In the genomic region with DNA sequence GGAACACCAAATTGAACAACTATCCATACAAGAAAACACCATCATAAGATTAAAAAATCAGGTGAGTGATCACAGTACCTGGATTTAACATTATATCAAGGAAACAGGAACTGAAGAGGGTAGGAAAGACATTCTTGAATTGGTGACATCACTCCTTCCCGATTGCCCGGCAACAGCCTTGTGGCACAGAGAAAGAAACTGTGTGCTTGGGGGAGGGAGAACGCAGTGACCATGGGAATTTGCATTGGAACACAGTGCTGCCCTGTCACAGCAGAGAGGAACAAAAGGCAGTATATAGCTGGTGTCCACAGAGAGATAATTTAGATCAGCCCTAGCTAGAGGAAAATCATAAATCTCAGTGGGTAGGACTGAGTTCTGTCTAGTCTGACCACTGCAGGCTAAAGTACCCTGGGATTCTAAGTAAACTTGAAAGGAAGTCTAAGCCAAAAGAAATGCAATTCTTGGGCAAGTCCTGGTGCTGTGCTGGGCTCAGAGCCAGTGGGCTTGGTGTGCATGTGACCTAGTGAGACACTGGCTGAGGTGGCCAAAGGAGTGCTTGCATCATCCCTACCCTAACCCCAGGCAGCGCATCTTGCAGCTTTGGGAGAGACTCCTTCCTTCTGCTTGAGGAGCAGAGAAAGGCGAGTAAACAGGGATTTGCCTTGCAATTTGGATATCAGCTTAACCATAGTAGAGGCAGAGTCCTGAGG, we compare ENCODE assay signal across 20 cellular contexts.
DNase-seq lines count a peak whose midpoint lies in the region; ATAC-seq and TF ChIP-seq lines count a peak whose summit lies in the region.
"Had no signal": no experiment of that assay in that cellular context is flagged by ENCODE, and none has a peak within 500 bp of the region (broad histone marks: within the 10 kb centered on the region; RNA-seq: fewer than 3 reads in every experiment).

No MANE protein-coding gene starts in this region.

- ATAC-seq in GM19328 (IDR thresholded peaks at IDR 0.05; ENCODE audit: unreplicated experiment) (no peak), heart left ventricle (no peak)
- ATAC-seq: body of pancreas, gastroesophageal sphincter had no signal

- no peaks in the 10 kb centered on the region for H3K79me2 ChIP-seq in GM23248 (ENCODE audit: insufficient read depth)

- H3K36me3 ChIP-seq in GM23248 (ENCODE audit: low read depth) (no peaks in the 10 kb centered on the region), heart left ventricle (no peaks in the 10 kb centered on the region), esophagus squamous epithelium (no peaks in the 10 kb centered on the region)
- H3K36me3 ChIP-seq: gastroesophageal sphincter had no signal

- H2AFZ ChIP-seq in GM23248: no peak overlapping the region

- H3K27me3 ChIP-seq in GM23248 (replicated peaks; ENCODE audit: insufficient read depth) (no peaks in the 10 kb centered on the region), heart left ventricle (no peaks in the 10 kb centered on the region), esophagus squamous epithelium (no peaks in the 10 kb centered on the region)
- H3K27me3 ChIP-seq: body of pancreas, gastroesophageal sphincter had no signal

- H3K9me3 ChIP-seq in GM23248 (ENCODE audit: low read depth): no peaks in the 10 kb centered on the region
- peaks cover 0 to 22% (median 3%) of the 10 kb centered on the region in 12 donors for H3K9me3 ChIP-seq in heart left ventricle
- H3K9me3 ChIP-seq in esophagus squamous epithelium: peaks cover 0 to 19% (median 0%) of the 10 kb centered on the region in 3 donors
- H3K9me3 ChIP-seq: body of pancreas had no signal

- H3K4me3 ChIP-seq in GM23248 (no peak overlapping the region), heart left ventricle (no peak overlapping the region), esophagus squamous epithelium (no peak overlapping the region)
- H3K4me3 ChIP-seq: body of pancreas, gastroesophageal sphincter, smooth muscle cell had no signal

- no peak overlapping the region for H3K9ac ChIP-seq in GM23248
- H3K9ac ChIP-seq: KMS-11 had no signal

- TF ChIP-seq CTCF in heart left ventricle (IDR thresholded peaks at IDR 0.05): no peak
- TF ChIP-seq CTCF in esophagus squamous epithelium (IDR thresholded peaks at IDR 0.05): no peak

- H3K4me1 ChIP-seq in GM23248 (ENCODE audit: insufficient read depth) (no peaks in the 10 kb centered on the region), heart left ventricle (no peaks in the 10 kb centered on the region), esophagus squamous epithelium (no peaks in the 10 kb centered on the region)
- H3K4me1 ChIP-seq: body of pancreas, gastroesophageal sphincter had no signal

- no peaks in the 10 kb centered on the region for H4K20me1 ChIP-seq in GM23248 (ENCODE audit: insufficient read depth)

- DNase-seq in GM23248 (peak; percentile 4), RKO (ENCODE audit: low spot score) (peak; percentile 1), epithelial cell of prostate (ENCODE audit: low read depth, low spot score) (peak; percentile 45), non-pigmented ciliary epithelial cell (ENCODE audit: low read depth) (peak; percentile 5), heart left ventricle (no peak), esophagus squamous epithelium (lab: John Stamatoyannopoulos, UW) (no peak), ACHN (no peak)
- DNase-seq: activated CD4-positive, CD25-positive, alpha-beta regulatory T cell; activated effector memory CD4-positive, alpha-beta T cell treated with anti-CD3 and anti-CD28 coated beads, Interleukin-2, amount 50 U/mL, for 16 hours; body of pancreas; effector CD8-positive, alpha-beta T cell; immature natural killer cell; NCI-H1436 treated with DMSO at 0.1 percent for 48 hours; NCI-H446; occipital lobe; stimulated activated naive CD4-positive, alpha-beta T cell had no signal

- H3K4me2 ChIP-seq in GM23248 (ENCODE audit: unreplicated experiment): no peak overlapping the region
- H3K4me2 ChIP-seq: KMS-11, smooth muscle cell had no signal

- intact Hi-C loops in heart left ventricle (cut with DNase I) (no loop called here), esophagus squamous epithelium (cut with DNase I) (no loop called here)

- H3K9me2 ChIP-seq in GM23248 (ENCODE audit: insufficient read depth): no peaks in the 10 kb centered on the region

- 33 to 39% methylated on average over 5 of the region's 5 CpGs for WGBS in GM23248 (ENCODE audit: low coverage in 1 of 2, low lambda C conversion rate in 2 of 2, missing lambda C conversion rate in 2 of 2), 2 experiments
- 82 to 86% (median 84%) methylated on average over 5 of the region's 5 CpGs for WGBS in heart left ventricle, 4 donors
- WGBS in esophagus squamous epithelium, 2 donors: 68 to 86% methylated on average over 5 of the region's 5 CpGs

- in situ Hi-C loops in GM23248 (cut with MboI): no loop called here
- in situ Hi-C loops in ACHN (cut with HindIII; ENCODE audit: low pct_ligation_motif_present, low pct_unique_long_range_greater_than_20kb, low sequenced_read_pairs): no loop called here

- TF ChIP-seq POLR2A in heart left ventricle (IDR thresholded peaks at IDR 0.05): no peak
- TF ChIP-seq POLR2A in esophagus squamous epithelium (IDR thresholded peaks at IDR 0.05): no peak

- no peaks in the 10 kb centered on the region for H3F3A ChIP-seq in GM23248 (ENCODE audit: insufficient read depth)

- H3K27ac ChIP-seq in GM23248: no peak overlapping the region
- peak overlapping the region; percentile 73 for H3K27ac ChIP-seq in epithelial cell of prostate
- H3K27ac ChIP-seq in heart left ventricle: no peak overlapping the region
- H3K27ac ChIP-seq in esophagus squamous epithelium: no peak overlapping the region
- H3K27ac ChIP-seq: body of pancreas, gastroesophageal sphincter, KMS-11 had no signal

Comparison
In these comparisons a context has a peak if more than half of its experiments do, and no peak if none do; other contexts are left out.
1. DNase-seq: peak in GM23248 (single experiment), RKO (single experiment), epithelial cell of prostate (single experiment) and non-pigmented ciliary epithelial cell (single experiment); none in heart left ventricle (0 of 5), esophagus squamous epithelium (single experiment) and ACHN (single experiment).